Comparison of ENCODE assay signal across 16 cellular contexts in the genomic region with DNA sequence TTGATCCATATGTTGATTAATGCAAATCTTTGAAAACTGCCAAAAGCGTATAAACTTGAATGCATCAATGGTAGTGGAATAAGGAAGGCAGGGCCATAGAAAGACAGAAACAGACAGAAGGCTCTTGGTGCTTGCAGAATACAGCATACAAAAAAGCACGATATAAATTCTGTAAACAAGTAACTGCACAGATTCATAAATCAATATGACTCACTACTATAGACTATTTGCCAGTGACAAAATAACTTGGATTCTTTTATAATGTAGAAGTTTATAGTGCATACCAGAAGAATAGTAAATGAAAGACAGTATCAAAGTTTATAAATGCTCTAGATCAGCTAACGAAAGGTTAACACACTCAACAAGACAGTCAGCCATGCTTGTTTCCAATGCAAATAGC.
DNase-seq lines count a peak whose midpoint lies in the region; ATAC-seq and TF ChIP-seq lines count a peak whose summit lies in the region.
"Had no signal": no experiment of that assay in that cellular context is flagged by ENCODE, and none has a peak within 500 bp of the region (broad histone marks: within the 10 kb centered on the region; RNA-seq: fewer than 3 reads in every experiment).

No MANE protein-coding gene starts in this region.

- no peaks in the 10 kb centered on the region for H3F3A ChIP-seq in SK-N-SH (replicated peaks; ENCODE audit: insufficient read depth)

- H3K27me3 ChIP-seq in SK-N-SH (ENCODE audit: insufficient read depth) (no peaks in the 10 kb centered on the region), gastroesophageal sphincter (no peaks in the 10 kb centered on the region), WERI-Rb-1 (ENCODE audit: insufficient read depth, low read depth, severe bottlenecking) (no peaks in the 10 kb centered on the region)
- no peaks in the 10 kb centered on the region for H3K27me3 ChIP-seq in naive thymus-derived CD4-positive, alpha-beta T cell (ENCODE audit: control insufficient read depth in 2 of 2, insufficient read depth in 2 of 2, low read length in 2 of 2)
- H3K27me3 ChIP-seq: BE2C had no signal

- H3K27ac ChIP-seq in SK-N-SH (ENCODE audit: low read depth in 2 of 2, low read length in 1 of 2) = no peak overlapping the region
- H3K27ac ChIP-seq in gastroesophageal sphincter = no peak overlapping the region
- no peak overlapping the region for H3K27ac ChIP-seq in naive thymus-derived CD4-positive, alpha-beta T cell (ENCODE audit: low read depth, low read length)
- H3K27ac ChIP-seq in WERI-Rb-1 = no peak overlapping the region
- H3K27ac ChIP-seq: C4-2B had no signal

- H3K4me2 ChIP-seq in SK-N-SH = no peak overlapping the region
- H3K4me2 ChIP-seq: GM23338 had no signal

- H3K36me3 ChIP-seq in SK-N-SH (replicated peaks in 1 of 2; ENCODE audit: control insufficient read depth in 1 of 2, insufficient read depth in 2 of 2, low read length in 1 of 2) (peaks cover 0 to 12% of the 10 kb centered on the region in 2 experiments), gastroesophageal sphincter (no peaks in the 10 kb centered on the region), WERI-Rb-1 (no peaks in the 10 kb centered on the region)
- no peaks in the 10 kb centered on the region for H3K36me3 ChIP-seq in naive thymus-derived CD4-positive, alpha-beta T cell (ENCODE audit: control insufficient read depth in 2 of 3, insufficient read depth in 3 of 3, low read length in 3 of 3)
- H3K36me3 ChIP-seq: BE2C had no signal

- intact Hi-C loops in naive thymus-derived CD4-positive, alpha-beta T cell (cut with micrococcal nuclease) = no loop called here

- H3K4me3 ChIP-seq in SK-N-SH (ENCODE audit: low read depth in 2 of 2, low read length in 1 of 2) (no peak overlapping the region), fibroblast of mammary gland (ENCODE audit: control insufficient read depth, low read depth, low read length) (no peak overlapping the region), gastroesophageal sphincter (no peak overlapping the region), WERI-Rb-1 (ENCODE audit: low read depth, low read length) (no peak overlapping the region)
- H3K4me3 ChIP-seq in naive thymus-derived CD4-positive, alpha-beta T cell (ENCODE audit: low read length) = no peak overlapping the region
- H3K4me3 ChIP-seq: GM23338 had no signal

- H2AFZ ChIP-seq in SK-N-SH (ENCODE audit: low read depth) = no peak overlapping the region
- H2AFZ ChIP-seq: GM23338 had no signal

- 88% methylated on average over 3 of the region's 3 CpGs for WGBS in SK-N-SH (ENCODE audit: low lambda C conversion rate)
- 63 to 72% methylated on average over 3 of the region's 3 CpGs for WGBS in gastroesophageal sphincter (ENCODE audit: low coverage in 1 of 2), 2 donors

- H3K4me1 Mint-ChIP-seq in naive thymus-derived CD4-positive, alpha-beta T cell = no peaks in the 10 kb centered on the region
- H3K4me1 Mint-ChIP-seq: CD4-positive, alpha-beta memory T cell; GM23338 had no signal

- peaks cover 0 to 2% (median 0%) of the 10 kb centered on the region in 11 donors for H3K9me3 Mint-ChIP-seq in naive thymus-derived CD4-positive, alpha-beta T cell
- H3K9me3 Mint-ChIP-seq: GM23338 had no signal

- H3K79me2 ChIP-seq in SK-N-SH (ENCODE audit: insufficient read depth) = no peaks in the 10 kb centered on the region

- H3K4me1 ChIP-seq in SK-N-SH (ENCODE audit: control insufficient read depth in 1 of 2, insufficient read depth in 2 of 2, low read depth in 1 of 2, low read length in 1 of 2) = peaks cover 0 to 10% of the 10 kb centered on the region in 2 experiments; a peak in 2 of 4 replicates
- H3K4me1 ChIP-seq in gastroesophageal sphincter = no peaks in the 10 kb centered on the region
- no peaks in the 10 kb centered on the region for H3K4me1 ChIP-seq in naive thymus-derived CD4-positive, alpha-beta T cell (ENCODE audit: control insufficient read depth in 2 of 2, insufficient read depth in 2 of 2, low read length in 2 of 2)
- H3K4me1 ChIP-seq: BE2C had no signal

- no peaks in the 10 kb centered on the region for H3K9me2 ChIP-seq in SK-N-SH

- no peaks in the 10 kb centered on the region for H3K27me3 Mint-ChIP-seq in naive thymus-derived CD4-positive, alpha-beta T cell
- H3K27me3 Mint-ChIP-seq: CD4-positive, alpha-beta memory T cell had no signal

- TF ChIP-seq POLR2A in gastroesophageal sphincter (IDR thresholded peaks at IDR 0.05) = no peak

- CTCF ChIA-PET in SK-N-SH (lab: Yijun Ruan, JAX) = no interaction called here
- CTCF ChIA-PET in naive thymus-derived CD4-positive, alpha-beta T cell (lab: Charles Lee) = no interaction called here

- H3K4me3 Mint-ChIP-seq in naive thymus-derived CD4-positive, alpha-beta T cell = no peak overlapping the region
- H3K4me3 Mint-ChIP-seq: CD4-positive, alpha-beta memory T cell; GM23338 had no signal

- H3K9ac ChIP-seq in SK-N-SH = no peak overlapping the region

- no peak for TF ChIP-seq RAD21 in SK-N-SH (IDR thresholded peaks at IDR 0.05; ENCODE audit: low read length)

- TF ChIP-seq CTCF in SK-N-SH (IDR thresholded peaks at IDR 0.05) (no peak), fibroblast of mammary gland (conservative IDR thresholded peaks at IDR 0.05; ENCODE audit: control insufficient read depth, insufficient read depth, low read depth, low read length) (no peak), gastroesophageal sphincter (IDR thresholded peaks at IDR 0.05) (no peak), WERI-Rb-1 (IDR thresholded peaks at IDR 0.05; ENCODE audit: low read depth, low read length) (no peak)

- no peak for ATAC-seq in gastroesophageal sphincter
- ATAC-seq in naive thymus-derived CD4-positive, alpha-beta T cell = no peak
- ATAC-seq: GM23338, HepG2 had no signal

- H3K36me3 Mint-ChIP-seq in naive thymus-derived CD4-positive, alpha-beta T cell = peaks cover 0 to 5% (median under 1%) of the 10 kb centered on the region in 5 donors

- TF ChIP-seq EP300 in SK-N-SH (IDR thresholded peaks at IDR 0.05; ENCODE audit: borderline replicate concordance in 1 of 2, low read depth in 1 of 2, low read length in 1 of 2) = no peak
- no peak for TF ChIP-seq EP300 in gastroesophageal sphincter (IDR thresholded peaks at IDR 0.05)

- POLR2A ChIA-PET in SK-N-SH (lab: Yijun Ruan, JAX) = no interaction called here
- POLR2A ChIA-PET in naive thymus-derived CD4-positive, alpha-beta T cell (lab: Charles Lee) = no interaction called here

- no peaks in the 10 kb centered on the region for H4K20me1 ChIP-seq in SK-N-SH (ENCODE audit: insufficient read depth)

- H3K9me3 ChIP-seq in SK-N-SH (peaks cover 6% of the 10 kb centered on the region; the same call in 1 of the 2 replicates), gastroesophageal sphincter (no peaks in the 10 kb centered on the region), WERI-Rb-1 (ENCODE audit: severe bottlenecking) (no peaks in the 10 kb centered on the region)
- no peaks in the 10 kb centered on the region for H3K9me3 ChIP-seq in naive thymus-derived CD4-positive, alpha-beta T cell (ENCODE audit: control insufficient read depth in 2 of 3, low read length in 3 of 3)
- H3K9me3 ChIP-seq: BE2C had no signal

- peak; percentile 42 for DNase-seq in EL
- peak; percentile 69 for DNase-seq in HCEC 1CT
- no peak for DNase-seq in SK-N-SH
- DNase-seq in fibroblast of mammary gland (ENCODE audit: low read depth) = peak; percentile 17
- no peak for DNase-seq in anterior cingulate cortex (lab: John Stamatoyannopoulos, UW)
- DNase-seq in naive thymus-derived CD4-positive, alpha-beta T cell = no peak
- no peak for DNase-seq in WERI-Rb-1
- DNase-seq: BE2C; CD4-positive, alpha-beta memory T cell; DMS79; GF-D8; H7 had no signal

- H3K27ac Mint-ChIP-seq in naive thymus-derived CD4-positive, alpha-beta T cell = no peak overlapping the region
- H3K27ac Mint-ChIP-seq: CD4-positive, alpha-beta memory T cell; GM23338 had no signal

TF ChIP-seq in SK-N-SH, 30 proteins besides CTCF, POLR2A, EP300 and RAD21 (continues in another document):
- no peak for TF ChIP-seq RXRA (IDR thresholded peaks at IDR 0.05; ENCODE audit: borderline replicate concordance, low read depth)
- TF ChIP-seq, protein P1, sequence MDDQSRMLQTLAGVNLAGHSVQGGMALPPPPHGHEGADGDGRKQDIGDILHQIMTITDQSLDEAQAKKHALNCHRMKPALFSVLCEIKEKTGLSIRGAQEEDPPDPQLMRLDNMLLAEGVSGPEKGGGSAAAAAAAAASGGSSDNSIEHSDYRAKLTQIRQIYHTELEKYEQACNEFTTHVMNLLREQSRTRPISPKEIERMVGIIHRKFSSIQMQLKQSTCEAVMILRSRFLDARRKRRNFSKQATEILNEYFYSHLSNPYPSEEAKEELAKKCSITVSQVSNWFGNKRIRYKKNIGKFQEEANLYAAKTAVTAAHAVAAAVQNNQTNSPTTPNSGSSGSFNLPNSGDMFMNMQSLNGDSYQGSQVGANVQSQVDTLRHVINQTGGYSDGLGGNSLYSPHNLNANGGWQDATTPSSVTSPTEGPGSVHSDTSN (IDR thresholded peaks at IDR 0.05) = peak; percentile 18; the same call in 1 of the 2 replicates
- TF ChIP-seq, protein P2, sequence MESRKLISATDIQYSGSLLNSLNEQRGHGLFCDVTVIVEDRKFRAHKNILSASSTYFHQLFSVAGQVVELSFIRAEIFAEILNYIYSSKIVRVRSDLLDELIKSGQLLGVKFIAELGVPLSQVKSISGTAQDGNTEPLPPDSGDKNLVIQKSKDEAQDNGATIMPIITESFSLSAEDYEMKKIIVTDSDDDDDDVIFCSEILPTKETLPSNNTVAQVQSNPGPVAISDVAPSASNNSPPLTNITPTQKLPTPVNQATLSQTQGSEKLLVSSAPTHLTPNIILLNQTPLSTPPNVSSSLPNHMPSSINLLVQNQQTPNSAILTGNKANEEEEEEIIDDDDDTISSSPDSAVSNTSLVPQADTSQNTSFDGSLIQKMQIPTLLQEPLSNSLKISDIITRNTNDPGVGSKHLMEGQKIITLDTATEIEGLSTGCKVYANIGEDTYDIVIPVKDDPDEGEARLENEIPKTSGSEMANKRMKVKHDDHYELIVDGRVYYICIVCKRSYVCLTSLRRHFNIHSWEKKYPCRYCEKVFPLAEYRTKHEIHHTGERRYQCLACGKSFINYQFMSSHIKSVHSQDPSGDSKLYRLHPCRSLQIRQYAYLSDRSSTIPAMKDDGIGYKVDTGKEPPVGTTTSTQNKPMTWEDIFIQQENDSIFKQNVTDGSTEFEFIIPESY (IDR thresholded peaks at IDR 0.05; ENCODE audit: borderline replicate concordance, low read depth) = no peak
- TF ChIP-seq GABPA (IDR thresholded peaks at IDR 0.05; ENCODE audit: low read depth) = no peak
- no peak for TF ChIP-seq RFX5 (IDR thresholded peaks at IDR 0.05; ENCODE audit: low read length)
- TF ChIP-seq, protein P3, sequence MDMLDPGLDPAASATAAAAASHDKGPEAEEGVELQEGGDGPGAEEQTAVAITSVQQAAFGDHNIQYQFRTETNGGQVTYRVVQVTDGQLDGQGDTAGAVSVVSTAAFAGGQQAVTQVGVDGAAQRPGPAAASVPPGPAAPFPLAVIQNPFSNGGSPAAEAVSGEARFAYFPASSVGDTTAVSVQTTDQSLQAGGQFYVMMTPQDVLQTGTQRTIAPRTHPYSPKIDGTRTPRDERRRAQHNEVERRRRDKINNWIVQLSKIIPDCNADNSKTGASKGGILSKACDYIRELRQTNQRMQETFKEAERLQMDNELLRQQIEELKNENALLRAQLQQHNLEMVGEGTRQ (IDR thresholded peaks at IDR 0.05; ENCODE audit: borderline replicate concordance, low read depth, low read length) = no peak

Comparison
In these comparisons a context has a peak if more than half of its experiments do, and no peak if none do; other contexts are left out.
1. DNase-seq: peak in EL (single experiment), HCEC 1CT (single experiment) and fibroblast of mammary gland (single experiment); none in SK-N-SH (single experiment), anterior cingulate cortex (0 of 58), naive thymus-derived CD4-positive, alpha-beta T cell (0 of 9) and WERI-Rb-1 (single experiment).